ENCODE assay signal across 7 cellular contexts in genomic region chr1:175072131-175072941, GRCh38. TPM values are rescaled to one million over a fixed set of nuclear protein-coding genes. Genes with fewer than 3 reads are reported as not detected.
DNase-seq lines count a peak whose midpoint lies in the region; FAIRE-seq and TF ChIP-seq lines count a peak whose summit lies in the region.

No MANE protein-coding gene starts in this region.

- H3K27ac ChIP-seq in testis: no peak overlapping the region

- TF ChIP-seq POLR2A in testis (IDR thresholded peaks at IDR 0.05): no peak

- H3K9me3 ChIP-seq in testis: no peaks in the 10 kb centered on the region

- no peaks in the 10 kb centered on the region for H3K27me3 ChIP-seq in testis

- no peaks in the 10 kb centered on the region for H3K9me3 Mint-ChIP-seq in brain

- no peaks in the 10 kb centered on the region for H3K36me3 ChIP-seq in testis (ENCODE audit: low read depth, missing control alignments)

- POLR2A ChIA-PET in HEK293T (lab: Yijun Ruan, JAX): interaction anchor here (2.1 kb wide), 1 partner anchor 49 kb away, joined by 5 read pairs; the partner anchor contains the start of gene MRPS14

- WGBS in testis, 2 donors: 29 to 32% methylated on average over 10 of the region's 10 CpGs

- H3K36me3 Mint-ChIP-seq in brain: no peaks in the 10 kb centered on the region

- H3K4me1 Mint-ChIP-seq in brain: peaks cover 45% of the 10 kb centered on the region

- peak overlapping the region; percentile 80 to 96 (median 89) for H3K27ac Mint-ChIP-seq in brain

- H3K27me3 Mint-ChIP-seq in brain: no peaks in the 10 kb centered on the region

- H3K4me3 Mint-ChIP-seq in brain: peak overlapping the region; percentile 12 to 72 (median 66)

- intact Hi-C loops in testis (cut with DNase I; ENCODE audit: low total_unique reads): no loop called here

- no peak for FAIRE-seq in D721Med (lab: Jason Lieb, UNC)

- no peak overlapping the region for H3K4me3 ChIP-seq in testis

- H3K4me1 ChIP-seq in testis: no peaks in the 10 kb centered on the region

- in situ Hi-C loops in GM13976 (cut with MboI; ENCODE audit: low sequenced_read_pairs, unreplicated experiment): no loop called here

- CTCF ChIA-PET in HEK293T (lab: Yijun Ruan, JAX): no interaction called here

- no peak for TF ChIP-seq CTCF in GM13976 (IDR thresholded peaks at IDR 0.05; ENCODE audit: borderline replicate concordance, control extremely low read depth, extremely low read depth, insufficient read depth, missing control alignments)
- TF ChIP-seq CTCF in brain (conservative IDR thresholded peaks at IDR 0.05): no peak
- no peak for TF ChIP-seq CTCF in testis (IDR thresholded peaks at IDR 0.05)
- no peak for TF ChIP-seq CTCF in D721Med (IDR thresholded peaks at IDR 0.05; ENCODE audit: insufficient read depth, missing control alignments)

- DNase-seq in GM13976 (ENCODE audit: low spot score): peak; percentile 68
- peak; percentile 44 for DNase-seq in HEK293T (ENCODE audit: extremely low spot score)
- peak; percentile 46 for DNase-seq in NCI-H2227 (lab: John Stamatoyannopoulos, UW; ENCODE audit: unreplicated experiment)
- DNase-seq in lung microvascular endothelial cell (ENCODE audit: low read depth in 2 of 2): peak; percentile 14 to 76
- DNase-seq in testis: peak; percentile 42
- DNase-seq in D721Med (ENCODE audit: insufficient read length, low spot score): no peak

TF ChIP-seq in HEK293T, 16 proteins besides CTCF, POLR2A, EP300 and RAD21:
- TF ChIP-seq FOXK2 (IDR thresholded peaks at IDR 0.05): no peak
- TF ChIP-seq FOXM1 (IDR thresholded peaks at IDR 0.05; ENCODE audit: borderline replicate concordance): no peak
- TF ChIP-seq, protein P1, sequence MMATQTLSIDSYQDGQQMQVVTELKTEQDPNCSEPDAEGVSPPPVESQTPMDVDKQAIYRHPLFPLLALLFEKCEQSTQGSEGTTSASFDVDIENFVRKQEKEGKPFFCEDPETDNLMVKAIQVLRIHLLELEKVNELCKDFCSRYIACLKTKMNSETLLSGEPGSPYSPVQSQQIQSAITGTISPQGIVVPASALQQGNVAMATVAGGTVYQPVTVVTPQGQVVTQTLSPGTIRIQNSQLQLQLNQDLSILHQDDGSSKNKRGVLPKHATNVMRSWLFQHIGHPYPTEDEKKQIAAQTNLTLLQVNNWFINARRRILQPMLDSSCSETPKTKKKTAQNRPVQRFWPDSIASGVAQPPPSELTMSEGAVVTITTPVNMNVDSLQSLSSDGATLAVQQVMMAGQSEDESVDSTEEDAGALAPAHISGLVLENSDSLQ (IDR thresholded peaks at IDR 0.05): no peak
- no peak for TF ChIP-seq ARNT (IDR thresholded peaks at IDR 0.05)
- TF ChIP-seq LEF1 (IDR thresholded peaks at IDR 0.05; ENCODE audit: borderline replicate concordance): no peak
- TF ChIP-seq L3MBTL2 (conservative IDR thresholded peaks at IDR 0.05): peak; percentile 98

RNA-seq across cellular contexts. Expression of gene TNN, which starts 4.7 kb away (rescaled TPM):
- polyA plus RNA-seq in brain (ENCODE audit: insufficient read depth, low read depth, low replicate concordance) (not detected), testis (ENCODE audit: insufficient read depth, low read depth, low replicate concordance) (0.22 TPM)
- total RNA-seq in lung microvascular endothelial cell (under 0.01 TPM in 1 of 2 replicates, not detected in the other), testis (under 1 TPM; 0.16 to 0.37 TPM)

RNA-seq across cellular contexts. Expression of gene MRPS14, which starts 49.1 kb away (rescaled TPM):
- polyA plus RNA-seq in brain (ENCODE audit: insufficient read depth, low read depth, low replicate concordance) (32.8 TPM), testis (ENCODE audit: insufficient read depth, low read depth, low replicate concordance) (42.8 TPM)
- total RNA-seq in lung microvascular endothelial cell (33.9 and 38.8 TPM in 2 replicates), testis (10 to 100 TPM; 30.2 to 31.2 TPM)
